8 cellular contexts compared by ENCODE assay signal in the genomic region with DNA sequence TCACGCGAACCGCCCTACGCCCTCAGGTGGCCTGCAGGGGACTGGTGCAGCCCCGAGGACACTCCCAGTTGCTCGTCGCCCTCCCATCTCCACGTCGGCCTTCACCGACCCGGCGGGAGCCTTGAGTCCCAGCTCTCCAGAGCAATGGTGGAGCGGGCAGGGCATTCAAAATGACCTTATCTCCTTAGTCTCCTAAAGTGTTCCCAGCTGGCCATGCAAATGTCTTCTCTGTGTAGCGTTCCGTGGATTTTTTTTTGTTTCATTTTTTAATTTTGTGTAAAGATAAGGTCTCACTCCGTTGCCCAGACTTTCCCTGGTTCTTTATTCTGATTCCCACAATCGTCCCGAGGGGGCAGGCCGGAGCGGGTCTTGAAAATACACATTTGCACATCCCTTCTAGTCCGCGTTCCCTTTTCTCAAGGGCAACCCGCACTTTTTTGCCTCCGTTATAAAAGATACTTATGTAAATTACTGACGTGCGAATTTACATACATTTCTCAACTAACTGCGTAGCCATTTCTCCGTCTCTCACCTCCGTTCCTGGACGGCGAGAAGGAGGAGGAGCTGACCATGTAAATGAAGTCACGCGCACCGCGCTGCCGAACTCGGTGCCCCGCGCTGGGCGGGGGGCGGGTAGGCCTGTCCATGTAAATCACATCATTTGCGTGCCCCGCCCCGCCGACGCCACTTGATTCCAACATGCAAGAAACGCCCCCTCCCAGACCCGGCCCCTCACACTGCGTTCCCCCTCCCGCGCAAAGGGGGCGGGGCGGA. TPM values are rescaled to one million over a fixed set of nuclear protein-coding genes. Genes with fewer than 3 reads are reported as not detected.
DNase-seq lines count a peak whose midpoint lies in the region; ATAC-seq and TF ChIP-seq lines count a peak whose summit lies in the region.

No MANE protein-coding gene starts in this region.

- DNase-seq in NCI-H1417 (lab: John Stamatoyannopoulos, UW) (peak; percentile 98 to 100 (median 99)), heart left ventricle (peak; percentile 100), trophoblast cell (peak; percentile 100), transverse colon (peak; percentile 100)
- DNase-seq in activated naive CD8-positive, alpha-beta T cell treated with anti-CD3 and anti-CD28 coated beads, Interleukin-2, amount 50 U/mL, for 24 hours: peak; percentile 100

- H3K4me2 ChIP-seq in SU-DHL-6 (ENCODE audit: low read depth, low read length, poor library complexity, severe bottlenecking): peak overlapping the region; percentile 72
- H3K4me2 ChIP-seq in trophoblast cell (ENCODE audit: low read length): peak overlapping the region; percentile 81

- no peak overlapping the region for H3K4ac ChIP-seq in trophoblast cell (ENCODE audit: low read depth, low read length)

- H2BK120ac ChIP-seq in trophoblast cell (ENCODE audit: insufficient read depth, low read length, poor library complexity): no peak overlapping the region

- H4K8ac ChIP-seq in trophoblast cell (ENCODE audit: low read depth, low read length): peak overlapping the region; percentile 25

- no peaks in the 10 kb centered on the region for H3K27me3 Mint-ChIP-seq in activated naive CD8-positive, alpha-beta T cell treated with anti-CD3 and anti-CD28 coated beads, Interleukin-2, amount 50 U/mL, for 24 hours

- no peaks in the 10 kb centered on the region for H3K9me2 ChIP-seq in SU-DHL-6 (replicated peaks; ENCODE audit: insufficient read depth, low read length)

- no peaks in the 10 kb centered on the region for H3K9me3 Mint-ChIP-seq in activated naive CD8-positive, alpha-beta T cell treated with anti-CD3 and anti-CD28 coated beads, Interleukin-2, amount 50 U/mL, for 24 hours

- H3K4me3 Mint-ChIP-seq in activated naive CD8-positive, alpha-beta T cell treated with anti-CD3 and anti-CD28 coated beads, Interleukin-2, amount 50 U/mL, for 24 hours: peak overlapping the region; percentile 89

- peaks cover 10% of the 10 kb centered on the region for H3K79me1 ChIP-seq in trophoblast cell (ENCODE audit: low read length)

- no peak overlapping the region for H4K12ac ChIP-seq in trophoblast cell (ENCODE audit: low read depth, low read length)

- H2AFZ ChIP-seq in SU-DHL-6 (ENCODE audit: low read depth, low read length, severe bottlenecking): peak overlapping the region; percentile 84
- no peak overlapping the region for H2AFZ ChIP-seq in trophoblast cell (ENCODE audit: insufficient read depth, low read length, poor library complexity)

- no peak for TF ChIP-seq EP300 in transverse colon (IDR thresholded peaks at IDR 0.05; ENCODE audit: low read depth)

- peaks cover 14% of the 10 kb centered on the region for H3K36me3 Mint-ChIP-seq in activated naive CD8-positive, alpha-beta T cell treated with anti-CD3 and anti-CD28 coated beads, Interleukin-2, amount 50 U/mL, for 24 hours (ENCODE audit: low read depth)

- H3K4me1 ChIP-seq in heart left ventricle: peaks cover 30 to 45% (median 37%) of the 10 kb centered on the region in 12 donors
- peaks cover 26 to 36% of the 10 kb centered on the region in 2 experiments for H3K4me1 ChIP-seq in trophoblast cell (ENCODE audit: control insufficient read depth in 1 of 2, insufficient read depth in 2 of 2, low read length in 2 of 2)
- peaks cover 40 to 44% (median 42%) of the 10 kb centered on the region in 4 donors for H3K4me1 ChIP-seq in transverse colon

- peak; percentile 7 for ATAC-seq in HG02763 (IDR thresholded peaks at IDR 0.05; ENCODE audit: unreplicated experiment)
- peak; percentile 82 for ATAC-seq in activated naive CD8-positive, alpha-beta T cell treated with anti-CD3 and anti-CD28 coated beads, Interleukin-2, amount 50 U/mL, for 24 hours
- ATAC-seq in heart left ventricle: peak; percentile 84 to 90 (median 88)

- in situ Hi-C loops in transverse colon (cut with MboI; ENCODE audit: low pct_ligation_motif_present in 1 of 4, low pct_unique_long_range_greater_than_20kb in 1 of 4, low sequenced_read_pairs in 3 of 4): no loop called here

- intact Hi-C loops in heart left ventricle (cut with DNase I) (loop anchor here in 6 of 10 donors (1.0 to 5.0 kb wide), 5 partner anchors 20 to 84 kb away; a partner anchor contains a TSS), transverse colon (cut with DNase I; ENCODE audit: low total_unique reads) (no loop called here)

- H2BK5ac ChIP-seq in trophoblast cell (ENCODE audit: low read depth, low read length, poor library complexity): no peak overlapping the region

- TF ChIP-seq POLR2A in heart left ventricle (IDR thresholded peaks at IDR 0.05): peak in 1 of 2 donors; percentile 55
- TF ChIP-seq POLR2A in transverse colon (IDR thresholded peaks at IDR 0.05): peak; percentile 69

- TF ChIP-seq CTCF in GM12875 (IDR thresholded peaks at IDR 0.05; ENCODE audit: borderline replicate concordance, insufficient read depth, low read depth, low read length) (peak; percentile 53), SU-DHL-6 (IDR thresholded peaks at IDR 0.05; ENCODE audit: insufficient read depth, low read length, poor library complexity, severe bottlenecking) (no peak), heart left ventricle (IDR thresholded peaks at IDR 0.05) (peak in 9 of 12 donors; percentile 21 to 62 (median 52)), transverse colon (IDR thresholded peaks at IDR 0.05) (peak in 4 of 5 experiments; percentile 35 to 79 (median 65))

- H3K4me3 ChIP-seq in GM12875 (ENCODE audit: low read depth, low read length) (peak overlapping the region; percentile 39), SU-DHL-6 (ENCODE audit: insufficient read depth, low read length, poor library complexity, severe bottlenecking) (peak overlapping the region; percentile 58), heart left ventricle (peak overlapping the region in 11 of 12 donors; percentile 44 to 99 (median 94)), trophoblast cell (ENCODE audit: low read depth, low read length) (peak overlapping the region; percentile 64), transverse colon (peak overlapping the region; percentile 2 to 99 (median 46))

- H3F3A ChIP-seq in SU-DHL-6 (ENCODE audit: insufficient read depth): peaks cover 12% of the 10 kb centered on the region

- H3K23ac ChIP-seq in trophoblast cell (ENCODE audit: low read length): no peak overlapping the region

- no peaks in the 10 kb centered on the region for H3K27me3 ChIP-seq in SU-DHL-6 (ENCODE audit: low read length)
- no peaks in the 10 kb centered on the region for H3K27me3 ChIP-seq in heart left ventricle
- H3K27me3 ChIP-seq in trophoblast cell (ENCODE audit: insufficient read depth, low read length): no peaks in the 10 kb centered on the region
- H3K27me3 ChIP-seq in transverse colon: no peaks in the 10 kb centered on the region

- peak overlapping the region; percentile 57 for H3K9ac ChIP-seq in SU-DHL-6 (ENCODE audit: low read length)
- H3K9ac ChIP-seq in trophoblast cell (ENCODE audit: low read length): no peak overlapping the region

- H3K18ac ChIP-seq in trophoblast cell (ENCODE audit: low read length): no peak overlapping the region

- no peak overlapping the region for H2BK12ac ChIP-seq in trophoblast cell (ENCODE audit: low read length)

- WGBS in heart left ventricle, 4 donors: 1 to 2% (median 1%) methylated on average over 49 to 53 of the region's 53 CpGs
- no CpG with 5 or more reads among the region's 53 CpGs for WGBS in trophoblast cell (ENCODE audit: extremely low coverage, insufficient coverage, insufficient read length)
- 0 to 1% methylated on average over 30 to 53 of the region's 53 CpGs for WGBS in transverse colon (ENCODE audit: low coverage in 1 of 2), 2 donors

- peaks cover 52% of the 10 kb centered on the region for H3K4me1 Mint-ChIP-seq in activated naive CD8-positive, alpha-beta T cell treated with anti-CD3 and anti-CD28 coated beads, Interleukin-2, amount 50 U/mL, for 24 hours

- H3K14ac ChIP-seq in trophoblast cell (ENCODE audit: low read length): no peak overlapping the region

- H3K79me2 ChIP-seq in SU-DHL-6 (ENCODE audit: insufficient read depth, low read length) (peaks cover 39% of the 10 kb centered on the region), trophoblast cell (ENCODE audit: control insufficient read depth, insufficient read depth, low read length, poor library complexity) (peaks cover 34% of the 10 kb centered on the region)

- H3K27ac ChIP-seq in SU-DHL-6 (ENCODE audit: low read depth, low read length) (peak overlapping the region; percentile 78), heart left ventricle (peak overlapping the region; percentile 75 to 99 (median 96)), trophoblast cell (ENCODE audit: low read depth, low read length) (peak overlapping the region; percentile 63), transverse colon (peak overlapping the region; percentile 93 to 97 (median 96))

- H3K27ac Mint-ChIP-seq in activated naive CD8-positive, alpha-beta T cell treated with anti-CD3 and anti-CD28 coated beads, Interleukin-2, amount 50 U/mL, for 24 hours: peak overlapping the region; percentile 96

- H2AK5ac ChIP-seq in trophoblast cell (ENCODE audit: low read length): no peak overlapping the region

- H3K36me3 ChIP-seq in SU-DHL-6 (ENCODE audit: low read length) (no peaks in the 10 kb centered on the region), heart left ventricle (peaks cover 0 to 26% (median 13%) of the 10 kb centered on the region in 9 donors), trophoblast cell (ENCODE audit: control insufficient read depth in 1 of 2, insufficient read depth in 2 of 2, low read length in 2 of 2) (peaks cover 28 to 29% of the 10 kb centered on the region in 2 experiments), transverse colon (peaks cover 0 to 3% (median 0%) of the 10 kb centered on the region in 4 donors)

- no peak overlapping the region for H4K91ac ChIP-seq in trophoblast cell (ENCODE audit: low read depth, low read length)

- H3K9me3 ChIP-seq in SU-DHL-6 (ENCODE audit: insufficient read depth, low read length) (no peaks in the 10 kb centered on the region), heart left ventricle (no peaks in the 10 kb centered on the region), trophoblast cell (ENCODE audit: insufficient read depth, low read depth, low read length) (peaks cover 2% of the 10 kb centered on the region), transverse colon (no peaks in the 10 kb centered on the region)

- H4K20me1 ChIP-seq in SU-DHL-6 (ENCODE audit: low read depth, low read length): no peaks in the 10 kb centered on the region

RNA-seq across cellular contexts. Expression of a gene that starts 0.6 kb away (rescaled TPM):
- total RNA-seq in heart left ventricle (10 to 100 TPM; 38.1 to 85.1 (median 49.2) TPM), transverse colon (100 to 1,000 TPM; 102 to 123 (median 115) TPM)
- polyA plus RNA-seq in heart left ventricle: 10 to 100 TPM; 53.5 to 91.8 TPM
- polyA plus RNA-seq in trophoblast cell (2013): 84.0 and 84.3 TPM in 2 replicates

RNA-seq across cellular contexts. Expression of a gene that starts 20.4 kb away (rescaled TPM):
- total RNA-seq in heart left ventricle (10 to 100 TPM; 12.3 to 31.3 (median 15.0) TPM), transverse colon (10 to 100 TPM; 25.9 to 84.2 (median 68.1) TPM)
- 10 to 100 TPM; 23.7 to 50.1 TPM for polyA plus RNA-seq in heart left ventricle
- polyA plus RNA-seq in trophoblast cell (2013): 16.0 and 16.2 TPM in 2 replicates

RNA-seq across cellular contexts. Expression of a gene that starts 23.1 kb away (rescaled TPM):
- total RNA-seq in heart left ventricle: 1 to 10 TPM in 2 of 9 donors, under 1 TPM in 2, not detected in 5; 0.72 to 3.0 (median 0.99) TPM
- polyA plus RNA-seq in heart left ventricle: 1 to 10 TPM in 1 of 2 donors, under 1 TPM in 1; 0.99 to 1.0 TPM
- 2.0 and 2.1 TPM in 2 replicates for polyA plus RNA-seq in trophoblast cell (2013)
- total RNA-seq in transverse colon: 10 to 100 TPM in 1 of 4 donors, 1 to 10 TPM in 1, not detected in 2; 5.7 to 23.3 TPM

RNA-seq across cellular contexts. Expression of a gene that starts 47.4 kb away (rescaled TPM):
- total RNA-seq in heart left ventricle (10 to 100 TPM; 22.5 to 50.2 (median 31.6) TPM), transverse colon (10 to 100 TPM; 45.1 to 85.3 (median 65.6) TPM)
- polyA plus RNA-seq in heart left ventricle: 10 to 100 TPM; 23.5 to 32.3 TPM
- polyA plus RNA-seq in trophoblast cell (2013): 159 and 164 TPM in 2 replicates

RNA-seq across cellular contexts. Expression of a gene that starts 48.1 kb away (rescaled TPM):
- total RNA-seq in heart left ventricle: 10 to 100 TPM in 3 of 9 donors, 1 to 10 TPM in 6; 4.2 to 11.1 (median 8.6) TPM
- polyA plus RNA-seq in heart left ventricle: 1 to 10 TPM; 4.5 to 7.7 TPM
- polyA plus RNA-seq in trophoblast cell (2013): 7.5 and 8.6 TPM in 2 replicates
- 10 to 100 TPM in 2 of 4 donors, 1 to 10 TPM in 2; 8.3 to 29.1 (median 12.1) TPM for total RNA-seq in transverse colon

Comparison
In these comparisons a context has a peak if more than half of its experiments do, and no peak if none do; other contexts are left out.
1. Peak in every context shown above with its lines: DNase-seq, ATAC-seq, H3K4me3 ChIP-seq and H3K27ac ChIP-seq.
2. H3K4me3 ChIP-seq: peak in every context shown above with its lines; median percentile 94 in heart left ventricle; 64 in trophoblast cell; 58 in SU-DHL-6; 46 in transverse colon; 39 in GM12875.
3. ATAC-seq: peak in every context shown above with its lines; median percentile 88 in heart left ventricle; 82 in activated naive CD8-positive, alpha-beta T cell treated with anti-CD3 and anti-CD28 coated beads, Interleukin-2, amount 50 U/mL, for 24 hours; 7 in HG02763.